Comparison of ENCODE assay signal across 30 cellular contexts in the genomic region with DNA sequence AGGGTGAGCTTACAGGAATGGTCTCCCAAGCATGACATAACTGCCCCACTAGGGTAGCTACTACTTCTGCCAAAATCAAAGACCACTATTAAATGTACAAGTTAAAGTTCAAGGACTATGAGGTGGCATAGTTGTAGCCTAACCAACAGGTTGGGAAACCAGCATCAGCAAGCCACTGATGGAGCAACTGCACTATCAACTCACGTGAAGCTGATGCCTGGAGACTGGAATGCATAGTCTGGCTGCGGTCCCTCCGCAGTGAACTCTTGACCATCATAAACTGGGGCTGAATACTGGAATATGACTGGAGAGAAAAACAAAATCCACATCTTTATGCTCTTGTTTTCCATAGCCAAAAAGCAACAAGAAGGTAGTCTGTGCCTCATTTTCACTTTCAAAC.
"Had no signal": no experiment of that assay in that cellular context is flagged by ENCODE, and none has a peak within 500 bp of the region (broad histone marks: within the 10 kb centered on the region; RNA-seq: fewer than 3 reads in every experiment).

No MANE protein-coding gene starts in this region.

- H3K4me1 Mint-ChIP-seq: activated B cell treated with CpG ODN at 0.5 μM for 24 hours; activated T-helper 17 cell treated with anti-CD3 and anti-CD28 coated beads, Interleukin-2, amount 50 U/mL, for 72 hours; T-helper 17 cell had no signal

- H3K9me3 Mint-ChIP-seq: activated CD8-positive, alpha-beta T cell treated with anti-CD3 and anti-CD28 coated beads for 36 hours; activated T-cell treated with anti-CD3 and anti-CD28 coated beads, Interleukin-2, amount 50 U/mL, for 4 hours; endodermal cell; T-helper 2 cell treated with Interferon-gamma antibody and Interleukin-4, amounts not matched to agents 5 μg/mL and 100 μg/mL, for 36 hours had no signal

- H3K36me3 Mint-ChIP-seq: activated naive CD8-positive, alpha-beta T cell had no signal

- H3K27ac Mint-ChIP-seq: activated B cell treated with CpG ODN at 0.5 μM for 24 hours; activated CD8-positive, alpha-beta T cell treated with anti-CD3 and anti-CD28 coated beads for 36 hours; activated naive CD8-positive, alpha-beta T cell; activated T-helper 17 cell treated with anti-CD3 and anti-CD28 coated beads, Interleukin-2, amount 50 U/mL, for 72 hours; endodermal cell; T-helper 17 cell; T-helper 2 cell treated with Interferon-gamma antibody and Interleukin-4, amounts not matched to agents 5 μg/mL and 100 μg/mL, for 36 hours had no signal

- H3K36me3 ChIP-seq: WERI-Rb-1 had no signal

- H3K4me3 ChIP-seq: body of pancreas had no signal

- H3K4me3 Mint-ChIP-seq: activated B cell treated with CpG ODN at 0.5 μM for 24 hours; activated CD8-positive, alpha-beta T cell treated with anti-CD3 and anti-CD28 coated beads for 36 hours; activated naive CD8-positive, alpha-beta T cell; activated T-cell treated with anti-CD3 and anti-CD28 coated beads, Interleukin-2, amount 50 U/mL, for 4 hours; activated T-helper 17 cell treated with anti-CD3 and anti-CD28 coated beads, Interleukin-2, amount 50 U/mL, for 72 hours; endodermal cell; T-helper 17 cell; T-helper 2 cell treated with Interferon-gamma antibody and Interleukin-4, amounts not matched to agents 5 μg/mL and 100 μg/mL, for 36 hours had no signal

- H3K27me3 ChIP-seq: body of pancreas had no signal

- H3K27ac ChIP-seq: body of pancreas, WERI-Rb-1 had no signal

- H3K4me1 ChIP-seq: body of pancreas had no signal

- DNase-seq: activated B cell treated with CpG ODN at 0.5 μM for 24 hours; activated CD4-positive, alpha-beta T cell treated with anti-CD3 and anti-CD28 coated beads for 48 hours; activated CD4-positive, alpha-beta T cell treated with anti-CD3 and anti-CD28 coated beads, Interleukin-2, amount 50 U/mL, for 1 hour; activated CD4-positive, alpha-beta T cell treated with anti-CD3 and anti-CD28 coated beads, Interleukin-2, amount 50 U/mL, for 48 hours; activated CD8-positive, alpha-beta memory T cell treated with anti-CD3 and anti-CD28 coated beads for 24 hours; activated CD8-positive, alpha-beta T cell treated with anti-CD3 and anti-CD28 coated beads for 36 hours; activated effector memory CD4-positive, alpha-beta T cell treated with Interleukin-2 at 50 U/mL for 16 hours; activated gamma-delta T cell treated with Interleukin-2 at 50 U/mL for 16 hours; activated naive CD4-positive, alpha-beta T cell treated with anti-CD3 and anti-CD28 coated beads, Interleukin-2, amount 50 U/mL, for 16 hours; activated naive CD4-positive, alpha-beta T cell treated with Interleukin-2 at 50 U/mL for 16 hours; activated T-cell treated with anti-CD3 and anti-CD28 coated beads, Interleukin-2, amount 50 U/mL, for 4 hours; amniotic stem cell; anterior cingulate cortex; body of pancreas; caudate nucleus; cortex of kidney; effector CD8-positive, alpha-beta T cell; endodermal cell; foreskin fibroblast; T-helper 1 cell; T-helper 17 cell; T1000; WERI-Rb-1 had no signal

- FAIRE-seq: colon, frontal cortex had no signal

- H3K9me3 ChIP-seq: body of pancreas had no signal

- ATAC-seq: activated CD4-positive, CD25-positive, alpha-beta regulatory T cell treated with anti-CD3 and anti-CD28 coated beads, Interleukin-2, amount 50 U/mL, for 24 hours; activated CD8-positive, alpha-beta T cell treated with anti-CD3 and anti-CD28 coated beads for 36 hours; activated T-cell treated with anti-CD3 and anti-CD28 coated beads, Interleukin-2, amount 50 U/mL, for 4 hours; activated T-helper 17 cell treated with anti-CD3 and anti-CD28 coated beads, Interleukin-2, amount 50 U/mL, for 72 hours; body of pancreas; esophagus mucosa; T-helper 17 cell had no signal

- H3K27me3 Mint-ChIP-seq: activated B cell treated with CpG ODN at 0.5 μM for 24 hours; activated CD8-positive, alpha-beta T cell treated with anti-CD3 and anti-CD28 coated beads for 36 hours; activated naive CD8-positive, alpha-beta T cell; activated T-helper 17 cell treated with anti-CD3 and anti-CD28 coated beads, Interleukin-2, amount 50 U/mL, for 72 hours; T-helper 17 cell had no signal
